16 cellular contexts compared by ENCODE assay signal in the genomic region with DNA sequence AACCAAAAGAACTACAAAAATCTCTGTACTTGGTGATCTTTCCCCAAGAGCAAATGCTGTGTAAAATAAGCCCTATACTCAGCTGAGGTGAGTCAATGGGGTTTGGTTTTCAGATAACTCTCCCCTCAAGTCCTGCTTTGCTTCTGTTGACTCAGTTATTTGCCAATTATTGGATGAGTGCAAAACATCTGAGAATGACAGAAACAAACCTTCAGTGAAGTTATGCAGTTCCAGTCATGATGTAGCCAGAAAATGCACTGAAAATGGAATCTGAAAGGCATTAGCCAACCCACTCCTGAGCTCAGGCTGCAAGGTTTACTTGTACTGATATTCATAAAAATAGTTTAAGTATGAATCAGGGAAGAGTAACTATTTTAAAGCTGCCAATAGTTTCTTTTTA.
DNase-seq lines count a peak whose midpoint lies in the region; ATAC-seq and TF ChIP-seq lines count a peak whose summit lies in the region.
"Had no signal": no experiment of that assay in that cellular context is flagged by ENCODE, and none has a peak within 500 bp of the region (broad histone marks: within the 10 kb centered on the region; RNA-seq: fewer than 3 reads in every experiment).

No MANE protein-coding gene starts in this region.

- no peaks in the 10 kb centered on the region for H3K36me3 Mint-ChIP-seq in activated T-helper 2 cell treated with anti-CD3 and anti-CD28 coated beads, Interferon-gamma antibody, Interleukin-2, Interleukin-4, amounts not matched to agents 10 μg/mL and 5 μg/mL and 100 μg/mL, durations not matched to agents 14 hours and 24 hours and 36 hours (ENCODE audit: low read depth)
- H3K36me3 Mint-ChIP-seq: stimulated activated memory B cell treated with anti-CD40 and anti-IgM and Interleukin-4, amounts not matched to agents 10 μg/mL and 1 μg/mL and 100 μg/mL, for 72 hours had no signal

- no peak overlapping the region for H3K4me3 Mint-ChIP-seq in activated T-helper 2 cell treated with anti-CD3 and anti-CD28 coated beads, Interferon-gamma antibody, Interleukin-2, Interleukin-4, amounts not matched to agents 10 μg/mL and 5 μg/mL and 100 μg/mL, durations not matched to agents 14 hours and 24 hours and 36 hours (ENCODE audit: low read depth)
- H3K4me3 Mint-ChIP-seq: activated naive CD4-positive, alpha-beta T cell treated with anti-CD3 and anti-CD28 coated beads for 36 hours; B cell; stimulated activated memory B cell treated with anti-CD40 and anti-IgM and Interleukin-4, amounts not matched to agents 10 μg/mL and 1 μg/mL and 100 μg/mL, for 72 hours had no signal

- H3K27me3 Mint-ChIP-seq in activated T-helper 2 cell treated with anti-CD3 and anti-CD28 coated beads, Interferon-gamma antibody, Interleukin-2, Interleukin-4, amounts not matched to agents 10 μg/mL and 5 μg/mL and 100 μg/mL, durations not matched to agents 14 hours and 24 hours and 36 hours (ENCODE audit: low read depth), result no peaks in the 10 kb centered on the region
- H3K27me3 Mint-ChIP-seq: B cell; stimulated activated memory B cell treated with anti-CD40 and anti-IgM and Interleukin-4, amounts not matched to agents 10 μg/mL and 1 μg/mL and 100 μg/mL, for 72 hours had no signal

- H3K9me3 Mint-ChIP-seq in activated T-helper 2 cell treated with anti-CD3 and anti-CD28 coated beads, Interferon-gamma antibody, Interleukin-2, Interleukin-4, amounts not matched to agents 10 μg/mL and 5 μg/mL and 100 μg/mL, durations not matched to agents 14 hours and 24 hours and 36 hours, result peaks cover 9% of the 10 kb centered on the region

- TF ChIP-seq CTCF in astrocyte of the spinal cord (IDR thresholded peaks at IDR 0.05; ENCODE audit: low read depth, low read length), result no peak

- DNase-seq in AG08395 (ENCODE audit: low spot score) (peak; percentile 64), HT-29 (ENCODE audit: low spot score) (peak; percentile 22), astrocyte of the spinal cord (ENCODE audit: low read depth, low spot score) (peak; percentile 76), iris pigment epithelial cell (ENCODE audit: low read depth) (peak; percentile 95), activated T-cell treated with anti-CD3 and anti-CD28 coated beads for 4 hours (no peak)
- no peak for DNase-seq in activated T-helper 2 cell treated with anti-CD3 and anti-CD28 coated beads, Interferon-gamma antibody, Interleukin-2, Interleukin-4, amounts not matched to agents 10 μg/mL and 5 μg/mL and 100 μg/mL, durations not matched to agents 14 hours and 24 hours and 36 hours (ENCODE audit: low spot score)
- no peak for DNase-seq in activated CD4-positive, alpha-beta T cell treated with anti-CD3 and anti-CD28 coated beads, Interleukin-2, amount 50 U/mL, for 48 hours
- DNase-seq: activated naive CD4-positive, alpha-beta T cell treated with anti-CD3 and anti-CD28 coated beads for 36 hours; cortex of kidney; H7; NCI-H1417 treated with DMSO at 0.1 percent for 48 hours; NCI-H526 treated with DMSO at 0.1 percent for 48 hours; stimulated activated CD4-positive, alpha-beta T cell treated with anti-CD3 and anti-CD28 coated beads, Interleukin-4, amount 100 ng/mL, for 1 hour had no signal

- no peaks in the 10 kb centered on the region for H3K4me1 Mint-ChIP-seq in activated T-helper 2 cell treated with anti-CD3 and anti-CD28 coated beads, Interferon-gamma antibody, Interleukin-2, Interleukin-4, amounts not matched to agents 10 μg/mL and 5 μg/mL and 100 μg/mL, durations not matched to agents 14 hours and 24 hours and 36 hours (ENCODE audit: low read depth)
- H3K4me1 Mint-ChIP-seq: B cell; stimulated activated memory B cell treated with anti-CD40 and anti-IgM and Interleukin-4, amounts not matched to agents 10 μg/mL and 1 μg/mL and 100 μg/mL, for 72 hours had no signal

- no peak overlapping the region for H3K4me3 ChIP-seq in astrocyte of the spinal cord (ENCODE audit: low read depth, low read length)

- intact Hi-C loops in activated T-helper 2 cell treated with anti-CD3 and anti-CD28 coated beads, Interferon-gamma antibody, Interleukin-2, Interleukin-4, amounts not matched to agents 10 μg/mL and 5 μg/mL and 100 μg/mL, durations not matched to agents 14 hours and 24 hours and 36 hours (cut with micrococcal nuclease), result no loop called here

- H3K27ac Mint-ChIP-seq in activated T-helper 2 cell treated with anti-CD3 and anti-CD28 coated beads, Interferon-gamma antibody, Interleukin-2, Interleukin-4, amounts not matched to agents 10 μg/mL and 5 μg/mL and 100 μg/mL, durations not matched to agents 14 hours and 24 hours and 36 hours, result no peak overlapping the region
- H3K27ac Mint-ChIP-seq: activated naive CD4-positive, alpha-beta T cell treated with anti-CD3 and anti-CD28 coated beads for 36 hours; B cell; stimulated activated memory B cell treated with anti-CD40 and anti-IgM and Interleukin-4, amounts not matched to agents 10 μg/mL and 1 μg/mL and 100 μg/mL, for 72 hours had no signal

- no peak for ATAC-seq in GM21447 (IDR thresholded peaks at IDR 0.05; ENCODE audit: unreplicated experiment)
- ATAC-seq: stimulated activated memory B cell treated with anti-CD40 and anti-IgM and Interleukin-4, amounts not matched to agents 10 μg/mL and 1 μg/mL and 100 μg/mL, for 72 hours had no signal

- in situ Hi-C loops in astrocyte of the spinal cord (cut with HindIII; ENCODE audit: low sequenced_read_pairs), result no loop called here

Comparison
In these comparisons a context has a peak if more than half of its experiments do, and no peak if none do; other contexts are left out.
1. DNase-seq: peak in AG08395 (single experiment), HT-29 (single experiment), astrocyte of the spinal cord (single experiment) and iris pigment epithelial cell (single experiment); none in activated T-helper 2 cell treated with anti-CD3 and anti-CD28 coated beads, Interferon-gamma antibody, Interleukin-2, Interleukin-4, amounts not matched to agents 10 μg/mL and 5 μg/mL and 100 μg/mL, durations not matched to agents 14 hours and 24 hours and 36 hours (single experiment), activated T-cell treated with anti-CD3 and anti-CD28 coated beads for 4 hours (single experiment) and activated CD4-positive, alpha-beta T cell treated with anti-CD3 and anti-CD28 coated beads, Interleukin-2, amount 50 U/mL, for 48 hours (0 of 2).